Comparison of ENCODE assay signal across 14 cellular contexts in the genomic region with DNA sequence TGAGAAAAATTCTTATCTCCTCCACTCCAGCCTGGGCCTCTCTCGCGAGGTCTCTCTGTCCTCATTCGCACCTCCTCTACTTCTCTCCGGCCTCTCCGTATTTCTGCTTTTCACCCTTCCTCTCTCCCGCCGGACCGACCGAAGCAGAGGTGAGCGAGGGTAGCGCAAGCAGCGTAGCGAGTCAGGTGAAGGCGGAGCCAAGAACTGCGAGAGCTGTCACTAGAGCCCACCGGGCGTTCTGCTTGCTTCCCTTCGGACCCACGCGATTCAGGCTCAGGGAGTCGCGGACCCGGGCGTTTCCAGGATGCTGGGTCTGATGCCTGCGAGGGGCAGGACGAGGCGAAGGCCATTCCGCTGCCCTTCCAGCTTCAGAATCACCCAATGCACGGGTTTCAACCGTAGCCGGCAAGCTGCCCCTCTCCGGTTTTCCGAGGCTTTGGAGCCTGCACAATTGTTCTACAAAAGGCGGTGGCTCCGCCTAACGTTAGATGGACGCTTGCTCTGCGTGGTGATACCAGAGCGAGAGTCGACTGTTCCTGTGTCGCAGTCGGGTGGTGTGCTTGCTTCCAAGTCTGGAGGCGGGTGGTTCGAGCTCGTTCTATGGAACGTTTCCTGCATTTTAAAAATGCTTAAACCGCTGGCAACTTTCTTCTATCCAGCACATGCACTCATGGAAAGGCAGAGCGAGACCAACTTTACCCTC.
DNase-seq lines count a peak whose midpoint lies in the region; ATAC-seq and TF ChIP-seq lines count a peak whose summit lies in the region.
"Had no signal": no experiment of that assay in that cellular context is flagged by ENCODE, and none has a peak within 500 bp of the region (broad histone marks: within the 10 kb centered on the region; RNA-seq: fewer than 3 reads in every experiment).

No MANE protein-coding gene starts in this region.

- POLR2A ChIA-PET in naive thymus-derived CD8-positive, alpha-beta T cell (lab: Charles Lee), result no interaction called here

- H3K4me1 Mint-ChIP-seq in HFFc6 (ENCODE audit: low read depth), result no peaks in the 10 kb centered on the region; the same call in 1 of the 2 replicates
- peaks cover 9% of the 10 kb centered on the region for H3K4me1 Mint-ChIP-seq in endothelial cell (ENCODE audit: unreplicated experiment)
- H3K4me1 Mint-ChIP-seq in naive thymus-derived CD8-positive, alpha-beta T cell, result peaks cover 1 to 13% (median 9%) of the 10 kb centered on the region in 4 donors

- no peak for TF ChIP-seq CTCF in HFFc6 (IDR thresholded peaks at IDR 0.05)
- no peak for TF ChIP-seq CTCF in endothelial cell (IDR thresholded peaks at IDR 0.05; ENCODE audit: unreplicated experiment)

- H3K4me3 Mint-ChIP-seq in HFFc6, result peak overlapping the region; percentile 29; the same call in 1 of the 2 replicates
- peak overlapping the region; percentile 82 for H3K4me3 Mint-ChIP-seq in endothelial cell (ENCODE audit: unreplicated experiment)
- H3K4me3 Mint-ChIP-seq in naive thymus-derived CD8-positive, alpha-beta T cell, result peak overlapping the region in 9 of 10 donors; percentile 26 to 82 (median 62)
- H3K4me3 Mint-ChIP-seq: dendritic cell treated with granulocyte-macrophage colony-stimulating factor and Interleukin-4, amounts not matched to agents 40 ng/mL and 50 ng/mL, for 4 days had no signal

- H3K27ac Mint-ChIP-seq in HFFc6 (no peak overlapping the region), endothelial cell (ENCODE audit: unreplicated experiment) (no peak overlapping the region)
- H3K27ac Mint-ChIP-seq in naive thymus-derived CD8-positive, alpha-beta T cell, result no peak overlapping the region
- H3K27ac Mint-ChIP-seq: dendritic cell treated with granulocyte-macrophage colony-stimulating factor and Interleukin-4, amounts not matched to agents 40 ng/mL and 50 ng/mL, for 4 days had no signal

- H3K9me3 Mint-ChIP-seq in HFFc6 (no peaks in the 10 kb centered on the region; the same call in 1 of the 2 replicates), endothelial cell (ENCODE audit: unreplicated experiment) (no peaks in the 10 kb centered on the region)
- H3K9me3 Mint-ChIP-seq in naive thymus-derived CD8-positive, alpha-beta T cell, result peaks cover 0 to 33% (median 7%) of the 10 kb centered on the region in 9 donors

- peaks cover 36% of the 10 kb centered on the region for H3K27me3 Mint-ChIP-seq in HFFc6 (ENCODE audit: insufficient read depth)
- peaks cover 12% of the 10 kb centered on the region for H3K27me3 Mint-ChIP-seq in endothelial cell (ENCODE audit: unreplicated experiment)
- peaks cover 29 to 100% (median 58%) of the 10 kb centered on the region in 5 donors for H3K27me3 Mint-ChIP-seq in naive thymus-derived CD8-positive, alpha-beta T cell

- peak; percentile 67 for DNase-seq in NCI-H748 (lab: John Stamatoyannopoulos, UW; ENCODE audit: unreplicated experiment)
- DNase-seq in NCI-H748 treated with DMSO at 0.1 percent for 48 hours (lab: John Stamatoyannopoulos, UW), result no peak
- DNase-seq in HFFc6, result no peak
- DNase-seq in endothelial cell (ENCODE audit: low spot score), result no peak
- no peak for DNase-seq in naive thymus-derived CD8-positive, alpha-beta T cell
- no peak for DNase-seq in GF-D8 (lab: John Stamatoyannopoulos, UW)
- DNase-seq in NCI-H2029 (lab: John Stamatoyannopoulos, UW), result no peak
- no peak for DNase-seq in DMS153 (lab: John Stamatoyannopoulos, UW)
- DNase-seq: Karpas-422; NCI-H1694 treated with DMSO at 0.1 percent for 48 hours; NCI-H82; SHP77; stimulated activated CD4-positive, alpha-beta T cell treated with anti-CD3 and anti-CD28 coated beads, Interleukin-4, amount 100 ng/mL, for 4 hours had no signal

- H3K36me3 Mint-ChIP-seq in HFFc6 (ENCODE audit: low read depth), result no peaks in the 10 kb centered on the region
- H3K36me3 Mint-ChIP-seq in endothelial cell (ENCODE audit: low read depth, unreplicated experiment), result no peaks in the 10 kb centered on the region
- peaks cover 0 to 30% (median 1%) of the 10 kb centered on the region in 3 donors for H3K36me3 Mint-ChIP-seq in naive thymus-derived CD8-positive, alpha-beta T cell

- ATAC-seq in naive thymus-derived CD8-positive, alpha-beta T cell, result no peak

Comparison
In these comparisons a context has a peak if more than half of its experiments do, and no peak if none do; other contexts are left out.
1. H3K4me3 Mint-ChIP-seq: peak in every context shown above with its lines; median percentile 82 in endothelial cell; 62 in naive thymus-derived CD8-positive, alpha-beta T cell; 29 in HFFc6.